17 cellular contexts compared by ENCODE assay signal in the genomic region with DNA sequence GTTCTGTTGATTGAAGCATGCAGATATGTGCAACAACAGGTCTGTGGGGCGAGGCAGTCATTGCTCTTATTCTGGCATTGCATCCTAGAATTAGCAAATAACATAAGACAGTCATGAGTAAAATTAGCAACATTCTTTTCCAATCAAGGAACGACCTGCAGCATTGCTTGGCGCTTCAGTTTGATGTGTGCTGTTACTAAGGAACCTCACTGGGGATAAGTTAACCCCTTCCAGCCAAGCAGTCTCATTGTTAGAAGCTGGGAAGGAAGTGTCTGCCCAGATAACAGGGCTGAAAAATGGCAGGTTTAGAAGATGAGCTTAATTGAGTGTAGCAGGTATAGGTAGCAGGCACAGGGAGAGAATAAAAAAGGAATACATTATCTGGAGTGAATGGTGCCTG. TPM values are rescaled to one million over a fixed set of nuclear protein-coding genes. Genes with fewer than 3 reads are reported as not detected.
DNase-seq lines count a peak whose midpoint lies in the region; ATAC-seq, FAIRE-seq and TF ChIP-seq lines count a peak whose summit lies in the region.
"Had no signal": no experiment of that assay in that cellular context is flagged by ENCODE, and none has a peak within 500 bp of the region (broad histone marks: within the 10 kb centered on the region; RNA-seq: fewer than 3 reads in every experiment).

No MANE protein-coding gene starts in this region.

- H3K79me2 ChIP-seq in neural cell (replicated peaks; ENCODE audit: insufficient read depth, low read length), result no peaks in the 10 kb centered on the region

- ATAC-seq in left ventricle myocardium superior (peak; percentile 51), right cardiac atrium (no peak), WTC11 (peak; percentile 69), HG03354 (IDR thresholded peaks at IDR 0.05; ENCODE audit: poor library complexity, severe bottlenecking, unreplicated experiment) (no peak)

- TF ChIP-seq CTCF in WTC11 (IDR thresholded peaks at IDR 0.05) (no peak), neural cell (IDR thresholded peaks at IDR 0.05; ENCODE audit: poor library complexity, severe bottlenecking) (no peak)

- no peak for TF ChIP-seq POLR2A in H54 (IDR thresholded peaks at IDR 0.05; ENCODE audit: low read depth, low read length)

- CTCF ChIA-PET in WTC11 (lab: Charles Lee), result interaction anchor here (0.6 to 1.1 kb wide), 4 partner anchors 18 to 371 kb away, joined by 3 to 4 read pairs (median 4); no protein-coding TSS in a partner anchor

- FAIRE-seq in H54 (lab: Jason Lieb, UNC), result no peak

- H3K4me1 Mint-ChIP-seq in WTC11, result peaks cover 31% of the 10 kb centered on the region
- H3K4me1 Mint-ChIP-seq in activated T-helper 2 cell treated with anti-CD3 and anti-CD28 coated beads, Interferon-gamma antibody, Interleukin-2, Interleukin-4, amounts not matched to agents 10 μg/mL and 5 μg/mL and 100 μg/mL, durations not matched to agents 14 hours and 24 hours and 36 hours (ENCODE audit: low read depth), result no peaks in the 10 kb centered on the region
- H3K4me1 Mint-ChIP-seq: CD4-positive, CD25-positive, alpha-beta regulatory T cell had no signal

- H3K36me3 Mint-ChIP-seq in WTC11, result peaks cover 31% of the 10 kb centered on the region
- H3K36me3 Mint-ChIP-seq in activated T-helper 2 cell treated with anti-CD3 and anti-CD28 coated beads, Interferon-gamma antibody, Interleukin-2, Interleukin-4, amounts not matched to agents 10 μg/mL and 5 μg/mL and 100 μg/mL, durations not matched to agents 14 hours and 24 hours and 36 hours (ENCODE audit: low read depth), result no peaks in the 10 kb centered on the region
- H3K36me3 Mint-ChIP-seq: CD4-positive, CD25-positive, alpha-beta regulatory T cell had no signal

- no peak overlapping the region for H3K4me3 Mint-ChIP-seq in WTC11
- no peak overlapping the region for H3K4me3 Mint-ChIP-seq in activated T-helper 2 cell treated with anti-CD3 and anti-CD28 coated beads, Interferon-gamma antibody, Interleukin-2, Interleukin-4, amounts not matched to agents 10 μg/mL and 5 μg/mL and 100 μg/mL, durations not matched to agents 14 hours and 24 hours and 36 hours (ENCODE audit: low read depth)
- H3K4me3 Mint-ChIP-seq: CD4-positive, CD25-positive, alpha-beta regulatory T cell; HFFc6 had no signal

- H3K4me3 ChIP-seq in right cardiac atrium (ENCODE audit: low read length), result no peak overlapping the region
- H3K4me3 ChIP-seq in neural cell (ENCODE audit: low read length), result no peak overlapping the region
- H3K4me3 ChIP-seq: BLaER1, HAP-1 had no signal

- no peak for TF ChIP-seq EP300 in neural cell (conservative IDR thresholded peaks at IDR 0.05; ENCODE audit: poor library complexity, severe bottlenecking)

- H3F3A ChIP-seq in neural cell (ENCODE audit: insufficient read depth, low read length, poor library complexity, severe bottlenecking), result no peaks in the 10 kb centered on the region

- H3K9me3 Mint-ChIP-seq in WTC11, result peaks cover 43% of the 10 kb centered on the region
- H3K9me3 Mint-ChIP-seq in activated T-helper 2 cell treated with anti-CD3 and anti-CD28 coated beads, Interferon-gamma antibody, Interleukin-2, Interleukin-4, amounts not matched to agents 10 μg/mL and 5 μg/mL and 100 μg/mL, durations not matched to agents 14 hours and 24 hours and 36 hours, result peaks cover 8% of the 10 kb centered on the region

- H2AFZ ChIP-seq in neural cell (ENCODE audit: low read depth, low read length), result no peak overlapping the region

- no peaks in the 10 kb centered on the region for H3K36me3 ChIP-seq in neural cell (ENCODE audit: insufficient read depth, low read length)
- H3K36me3 ChIP-seq: BLaER1, HAP-1 had no signal

- H3K27ac ChIP-seq in right cardiac atrium (ENCODE audit: low read length) (no peak overlapping the region), neural cell (ENCODE audit: low read length) (no peak overlapping the region)
- H3K27ac ChIP-seq: BLaER1 had no signal

- H3K27me3 ChIP-seq in right cardiac atrium (ENCODE audit: control insufficient read depth, insufficient read depth) (no peaks in the 10 kb centered on the region), neural cell (ENCODE audit: insufficient read depth, low read depth, low read length) (no peaks in the 10 kb centered on the region)
- H3K27me3 ChIP-seq: BLaER1 had no signal

- intact Hi-C loops in left ventricle myocardium superior (cut with micrococcal nuclease), result no loop called here
- intact Hi-C loops in right cardiac atrium (cut with DNase I), result no loop called here
- intact Hi-C loops in activated T-helper 2 cell treated with anti-CD3 and anti-CD28 coated beads, Interferon-gamma antibody, Interleukin-2, Interleukin-4, amounts not matched to agents 10 μg/mL and 5 μg/mL and 100 μg/mL, durations not matched to agents 14 hours and 24 hours and 36 hours (cut with micrococcal nuclease), result no loop called here

- H4K20me1 ChIP-seq in neural cell (ENCODE audit: insufficient read depth), result no peaks in the 10 kb centered on the region
- H4K20me1 ChIP-seq: BLaER1 had no signal

- H3K27me3 Mint-ChIP-seq in WTC11 (ENCODE audit: low read depth), result peaks cover 15% of the 10 kb centered on the region
- no peaks in the 10 kb centered on the region for H3K27me3 Mint-ChIP-seq in activated T-helper 2 cell treated with anti-CD3 and anti-CD28 coated beads, Interferon-gamma antibody, Interleukin-2, Interleukin-4, amounts not matched to agents 10 μg/mL and 5 μg/mL and 100 μg/mL, durations not matched to agents 14 hours and 24 hours and 36 hours (ENCODE audit: low read depth)
- H3K27me3 Mint-ChIP-seq: CD4-positive, CD25-positive, alpha-beta regulatory T cell had no signal

- H3K9me3 ChIP-seq in right cardiac atrium (ENCODE audit: control insufficient read depth, low read length) (no peaks in the 10 kb centered on the region), neural cell (ENCODE audit: low read length) (peaks cover 4% of the 10 kb centered on the region)
- H3K9me3 ChIP-seq: HAP-1 had no signal

- POLR2A ChIA-PET in WTC11 (lab: Charles Lee), result interaction anchor here (1.0 kb wide), 1 partner anchor 93 kb away, joined by 3 read pairs; a partner anchor contains a TSS

- no peak for DNase-seq in left ventricle myocardium superior
- no peak for DNase-seq in right cardiac atrium
- no peak for DNase-seq in WTC11 (ENCODE audit: low spot score)
- DNase-seq in H54 (ENCODE audit: insufficient read length, low spot score), result no peak
- DNase-seq in activated T-helper 2 cell treated with anti-CD3 and anti-CD28 coated beads, Interferon-gamma antibody, Interleukin-2, Interleukin-4, amounts not matched to agents 10 μg/mL and 5 μg/mL and 100 μg/mL, durations not matched to agents 14 hours and 24 hours and 36 hours (ENCODE audit: low spot score), result no peak
- DNase-seq: 8988T; AML-193; CD4-positive, CD25-positive, alpha-beta regulatory T cell; DMS53; GF-D8; HFFc6; IMR-90; KBM-7 had no signal

- 18% methylated on average over 3 of the region's 3 CpGs for WGBS in right cardiac atrium

- H3K4me2 ChIP-seq in neural cell (ENCODE audit: low read length), result no peak overlapping the region
- H3K4me2 ChIP-seq: BLaER1 had no signal

- TF ChIP-seq RAD21 in neural cell (conservative IDR thresholded peaks at IDR 0.05), result no peak

- H3K4me1 ChIP-seq in right cardiac atrium (ENCODE audit: control insufficient read depth, insufficient read depth, low read length), result no peaks in the 10 kb centered on the region
- H3K4me1 ChIP-seq: BLaER1, HAP-1 had no signal

- H3K9me2 ChIP-seq in neural cell (ENCODE audit: insufficient read depth, low read length), result no peaks in the 10 kb centered on the region

- H3K27ac Mint-ChIP-seq in WTC11, result no peak overlapping the region
- H3K27ac Mint-ChIP-seq in activated T-helper 2 cell treated with anti-CD3 and anti-CD28 coated beads, Interferon-gamma antibody, Interleukin-2, Interleukin-4, amounts not matched to agents 10 μg/mL and 5 μg/mL and 100 μg/mL, durations not matched to agents 14 hours and 24 hours and 36 hours, result no peak overlapping the region
- H3K27ac Mint-ChIP-seq: HFFc6 had no signal

- H3K9ac ChIP-seq in neural cell (ENCODE audit: low read length), result peak overlapping the region; percentile 1
- H3K9ac ChIP-seq: BLaER1 had no signal

TF ChIP-seq in WTC11, 78 proteins besides CTCF, POLR2A, EP300 and RAD21:
- TF ChIP-seq, protein P1, sequence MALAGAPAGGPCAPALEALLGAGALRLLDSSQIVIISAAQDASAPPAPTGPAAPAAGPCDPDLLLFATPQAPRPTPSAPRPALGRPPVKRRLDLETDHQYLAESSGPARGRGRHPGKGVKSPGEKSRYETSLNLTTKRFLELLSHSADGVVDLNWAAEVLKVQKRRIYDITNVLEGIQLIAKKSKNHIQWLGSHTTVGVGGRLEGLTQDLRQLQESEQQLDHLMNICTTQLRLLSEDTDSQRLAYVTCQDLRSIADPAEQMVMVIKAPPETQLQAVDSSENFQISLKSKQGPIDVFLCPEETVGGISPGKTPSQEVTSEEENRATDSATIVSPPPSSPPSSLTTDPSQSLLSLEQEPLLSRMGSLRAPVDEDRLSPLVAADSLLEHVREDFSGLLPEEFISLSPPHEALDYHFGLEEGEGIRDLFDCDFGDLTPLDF (CRISPR knock-in tag; IDR thresholded peaks at IDR 0.05), result no peak
- TF ChIP-seq ATF1 (CRISPR knock-in tag; IDR thresholded peaks at IDR 0.05) (no peak), SP1 (CRISPR knock-in tag; conservative IDR thresholded peaks at IDR 0.05) (no peak)

TF ChIP-seq in neural cell, 6 proteins besides CTCF, POLR2A, EP300 and RAD21 (continues in another document):
- TF ChIP-seq MXI1 (conservative IDR thresholded peaks at IDR 0.05; ENCODE audit: poor library complexity, severe bottlenecking), result no peak
- no peak for TF ChIP-seq POLR2AphosphoS5 (IDR thresholded peaks at IDR 0.05)
- TF ChIP-seq TAF1 (IDR thresholded peaks at IDR 0.05; ENCODE audit: low read depth), result no peak
- TF ChIP-seq EZH2 (IDR thresholded peaks at IDR 0.05; ENCODE audit: borderline replicate concordance, insufficient read depth, low read length, poor library complexity, severe bottlenecking), result no peak

RNA-seq across cellular contexts. Expression of a gene that starts 55.4 kb away (rescaled TPM):
- not detected for total RNA-seq in left ventricle myocardium superior
- not detected for total RNA-seq in right cardiac atrium
- polyA plus RNA-seq in right cardiac atrium, result not detected
- total RNA-seq in WTC11 (2021), result 3.3 to 4.6 TPM (median 4.2 TPM) in 3 replicates
- 0.09 TPM in 1 of 2 replicates, not detected in the other for polyA plus RNA-seq in neural cell
- polyA minus RNA-seq in neural cell, result not detected in 2 replicates
- not detected in 2 replicates for total RNA-seq in activated T-helper 2 cell treated with anti-CD3 and anti-CD28 coated beads, Interferon-gamma antibody, Interleukin-2, Interleukin-4, amounts not matched to agents 10 μg/mL and 5 μg/mL and 100 μg/mL, durations not matched to agents 14 hours and 24 hours and 36 hours
- total RNA-seq: CD4-positive, CD25-positive, alpha-beta regulatory T cell; HFFc6; IMR-90 had no signal
- polyA plus RNA-seq: CD4-positive, CD25-positive, alpha-beta regulatory T cell; IMR-90 had no signal

Comparison
In these comparisons a context has a peak if more than half of its experiments do, and no peak if none do; other contexts are left out.
1. ATAC-seq: peak in left ventricle myocardium superior (single experiment) and WTC11 (single experiment); none in right cardiac atrium (0 of 2) and HG03354 (single experiment).